20 cellular contexts compared by ENCODE assay signal in the genomic region with DNA sequence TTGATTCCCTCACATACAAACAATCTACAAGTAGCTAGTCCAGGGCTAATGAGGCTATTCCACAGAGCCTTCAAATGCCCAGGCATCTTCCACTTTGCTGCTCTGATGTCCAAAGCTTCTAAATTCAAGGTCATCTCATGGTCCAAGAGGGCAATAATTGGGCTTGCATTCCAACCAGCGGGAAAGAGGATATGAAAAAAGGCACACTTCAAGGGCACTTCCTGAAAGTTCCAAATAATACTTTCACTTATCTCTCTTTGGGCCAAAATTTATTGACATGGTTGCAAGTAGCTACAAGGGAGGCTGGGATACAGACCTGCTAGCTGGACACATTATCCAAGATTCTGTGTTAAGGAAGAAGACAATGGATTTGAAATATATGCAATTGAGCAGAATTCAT. TPM values are rescaled to one million over a fixed set of nuclear protein-coding genes. Genes with fewer than 3 reads are reported as not detected.
A peak's percentile ranks its signal among the peaks of the same experiment; 100 is the strongest.
DNase-seq lines count a peak whose midpoint lies in the region; ATAC-seq, FAIRE-seq and TF ChIP-seq lines count a peak whose summit lies in the region.
"Had no signal": no experiment of that assay in that cellular context is flagged by ENCODE, and none has a peak within 500 bp of the region (broad histone marks: within the 10 kb centered on the region; RNA-seq: fewer than 3 reads in every experiment).

No MANE protein-coding gene starts in this region.

- H3K4me2 ChIP-seq in BLaER1 treated with 17β-estradiol and CSF1 and Interleukin-3, amounts not matched to agents 10 nM and 100 nM, result peak overlapping the region in 6 of 11 experiments; percentile 13 to 50 (median 20); a peak in 7 of 22 replicates
- no peak overlapping the region for H3K4me2 ChIP-seq in OCI-LY1 (ENCODE audit: low read length)
- H3K4me2 ChIP-seq in GM12878 (ENCODE audit: control insufficient read depth, insufficient read depth), result no peak overlapping the region

- no peak for FAIRE-seq in GM12891 (lab: Jason Lieb, UNC)
- FAIRE-seq in GM12878 (lab: Jason Lieb, UNC), result peak; percentile 7
- FAIRE-seq: D721Med, G401.6, K562 had no signal

- H3K4me3 Mint-ChIP-seq in activated naive CD8-positive, alpha-beta T cell treated with anti-CD3 and anti-CD28 coated beads for 36 hours, result no peak overlapping the region
- H3K4me3 Mint-ChIP-seq: CD4-positive, alpha-beta T cell; HFFc6 had no signal

- no peak overlapping the region for H3K27ac ChIP-seq in BLaER1 treated with 17β-estradiol and CSF1 and Interleukin-3, amounts not matched to agents 10 nM and 100 nM
- H3K27ac ChIP-seq in OCI-LY1 (ENCODE audit: low read depth, low read length, poor library complexity, severe bottlenecking), result peak overlapping the region; percentile 17
- no peak overlapping the region for H3K27ac ChIP-seq in GM12878 (ENCODE audit: control insufficient read depth, insufficient read depth)
- H3K27ac ChIP-seq: HL-60 had no signal

- no peak overlapping the region for H3K4me3 ChIP-seq in BLaER1 treated with 17β-estradiol and CSF1 and Interleukin-3, amounts not matched to agents 10 nM and 100 nM
- H3K4me3 ChIP-seq in OCI-LY1 (ENCODE audit: low read depth, low read length, poor library complexity, severe bottlenecking) (no peak overlapping the region), GM12878 (no peak overlapping the region)
- H3K4me3 ChIP-seq: K562 had no signal

- no peaks in the 10 kb centered on the region for H3K9me2 ChIP-seq in OCI-LY1 (ENCODE audit: low read depth, low read length)

- H3K9me3 ChIP-seq in BLaER1 treated with 17β-estradiol and CSF1 and Interleukin-3, amounts not matched to agents 10 nM and 100 nM (replicated peaks in 1 of 11), result no peaks in the 10 kb centered on the region
- H3K9me3 ChIP-seq in OCI-LY1 (ENCODE audit: low read length) (no peaks in the 10 kb centered on the region), GM12878 (replicated peaks; ENCODE audit: control insufficient read depth, insufficient read depth, low read length) (no peaks in the 10 kb centered on the region)
- H3K9me3 ChIP-seq: Caco-2 had no signal

- H3K4me1 ChIP-seq in BLaER1 treated with 17β-estradiol and CSF1 and Interleukin-3, amounts not matched to agents 10 nM and 100 nM, result peaks cover 0 to 19% (median 8%) of the 10 kb centered on the region in 10 experiments; a peak in 12 of 20 replicates
- H3K4me1 ChIP-seq in OCI-LY1 (ENCODE audit: insufficient read depth, low read length, severe bottlenecking) (peaks cover 53% of the 10 kb centered on the region), GM12878 (ENCODE audit: control insufficient read depth, insufficient read depth, low read length) (peaks cover 26% of the 10 kb centered on the region)
- H3K4me1 ChIP-seq: Caco-2 had no signal

- H3K27ac Mint-ChIP-seq in activated naive CD8-positive, alpha-beta T cell treated with anti-CD3 and anti-CD28 coated beads for 36 hours, result no peak overlapping the region
- H3K27ac Mint-ChIP-seq: CD4-positive, alpha-beta T cell; HFFc6 had no signal

- TF ChIP-seq EP300 in GM12878 (IDR thresholded peaks at IDR 0.05; ENCODE audit: borderline replicate concordance in 1 of 2, control insufficient read depth in 1 of 2, low read depth in 2 of 2, low read length in 2 of 2), result no peak

- no peaks in the 10 kb centered on the region for H3K27me3 ChIP-seq in BLaER1 treated with 17β-estradiol and CSF1 and Interleukin-3, amounts not matched to agents 10 nM and 100 nM
- H3K27me3 ChIP-seq in OCI-LY1 (ENCODE audit: insufficient read depth, low read length) (no peaks in the 10 kb centered on the region), GM12878 (replicated peaks in 1 of 2; ENCODE audit: control insufficient read depth in 2 of 2, insufficient read depth in 2 of 2, low read length in 1 of 2) (no peaks in the 10 kb centered on the region)

- no peak for TF ChIP-seq POLR2A in GM12891 (IDR thresholded peaks at IDR 0.05; ENCODE audit: low read depth, low read length)
- TF ChIP-seq POLR2A in GM12878 (IDR thresholded peaks at IDR 0.05; ENCODE audit: low read depth, low read length), result no peak

- WGBS in GM12878 (ENCODE audit: insufficient coverage, insufficient replicate concordance, low lambda C conversion rate, missing lambda C conversion rate), result 33% methylated on average over 1 of the region's 1 CpG

- H3K36me3 Mint-ChIP-seq in activated naive CD8-positive, alpha-beta T cell treated with anti-CD3 and anti-CD28 coated beads for 36 hours, result no peaks in the 10 kb centered on the region

- no TSS peak for BruUV-seq in GM12878 (replicated peaks; lab: Mats Ljungman, UMichigan)

- H3F3A ChIP-seq in OCI-LY1 (ENCODE audit: insufficient read depth, low read length), result no peaks in the 10 kb centered on the region

- H3K27me3 Mint-ChIP-seq in activated naive CD8-positive, alpha-beta T cell treated with anti-CD3 and anti-CD28 coated beads for 36 hours, result no peaks in the 10 kb centered on the region
- H3K27me3 Mint-ChIP-seq: CD4-positive, alpha-beta T cell had no signal

- H2AFZ ChIP-seq in OCI-LY1 (ENCODE audit: low read length) (no peak overlapping the region), GM12878 (ENCODE audit: control insufficient read depth, low read depth, low read length) (no peak overlapping the region)

- in situ Hi-C loops in GM12878 (cut with MboI), result no loop called here

- RAD21 ChIA-PET in GM12878 (lab: Charles Lee; ENCODE audit: unreplicated experiment), result interaction anchor here (0.5 to 2.0 kb wide), 4 partner anchors 29 to 165 kb away, joined by 3 to 5 read pairs (median 3); no protein-coding TSS in a partner anchor

- SMC1A ChIA-PET in GM12878 (lab: Charles Lee; ENCODE audit: uncharacterized antibody, unreplicated experiment), result interaction anchor here (0.6 to 10.0 kb wide), 18 partner anchors 8 to 323 kb away, joined by 3 to 69 read pairs (median 4); no protein-coding TSS in a partner anchor

- no peaks in the 10 kb centered on the region for H4K20me1 ChIP-seq in BLaER1 treated with 17β-estradiol and CSF1 and Interleukin-3, amounts not matched to agents 10 nM and 100 nM
- no peaks in the 10 kb centered on the region for H4K20me1 ChIP-seq in OCI-LY1 (ENCODE audit: insufficient read depth, low read length)
- H4K20me1 ChIP-seq in GM12878 (ENCODE audit: control insufficient read depth, insufficient read depth), result no peaks in the 10 kb centered on the region

- H3K9ac ChIP-seq in BLaER1 treated with 17β-estradiol and CSF1 and Interleukin-3, amounts not matched to agents 10 nM and 100 nM, result no peak overlapping the region
- H3K9ac ChIP-seq in OCI-LY1 (ENCODE audit: low read length) (no peak overlapping the region), GM12878 (ENCODE audit: control insufficient read depth, insufficient read depth, low read length) (no peak overlapping the region)

- CTCF ChIA-PET in GM12878 (lab: Yijun Ruan, JAX), result interaction anchor here (1.0 to 1.4 kb wide), 6 partner anchors 17 to 82 kb away, joined by 3 to 4 read pairs (median 3); no protein-coding TSS in a partner anchor

- no peak for TF ChIP-seq RAD21 in GM12878 (IDR thresholded peaks at IDR 0.05; ENCODE audit: insufficient read depth, low read depth, low read length)

- no peaks in the 10 kb centered on the region for H3K9me3 Mint-ChIP-seq in activated naive CD8-positive, alpha-beta T cell treated with anti-CD3 and anti-CD28 coated beads for 36 hours
- H3K9me3 Mint-ChIP-seq: CD4-positive, alpha-beta T cell; HFFc6 had no signal

- no peak for TF ChIP-seq CTCF in OCI-LY1 (IDR thresholded peaks at IDR 0.05; ENCODE audit: low read length)
- no peak for TF ChIP-seq CTCF in GM12878 (IDR thresholded peaks at IDR 0.05 in 2 of 3, conservative IDR thresholded peaks at IDR 0.05 in 1 of 3; ENCODE audit: control insufficient read depth in 2 of 3, extremely low read depth in 1 of 3, insufficient read depth in 1 of 3, low read depth in 3 of 3, low read length in 3 of 3)

- intact Hi-C loops in GM12878 (cut with micrococcal nuclease; ENCODE audit: unreplicated experiment), result no loop called here

- no peaks in the 10 kb centered on the region for H3K79me2 ChIP-seq in OCI-LY1 (ENCODE audit: insufficient read depth, low read length)
- H3K79me2 ChIP-seq in GM12878 (ENCODE audit: control insufficient read depth, insufficient read depth, low read length), result no peaks in the 10 kb centered on the region

- DNase-seq in GM12891 (ENCODE audit: insufficient read length, low spot score), result no peak
- DNase-seq in GM12878 (ENCODE audit: low read depth, low spot score), result no peak
- DNase-seq in cerebellar cortex (ENCODE audit: low spot score), result no peak
- no peak for DNase-seq in activated naive CD8-positive, alpha-beta T cell treated with anti-CD3 and anti-CD28 coated beads for 36 hours
- no peak for DNase-seq in activated T-cell treated with anti-CD3 and anti-CD28 coated beads, Interleukin-2, amount 50 U/mL, for 1 hour
- DNase-seq in activated effector memory CD4-positive, alpha-beta T cell treated with Interleukin-2 at 50 U/mL for 16 hours, result no peak
- DNase-seq: Caco-2; CD4-positive, alpha-beta T cell; GOT3; H7; HFFc6 had no signal

- peaks cover 2% of the 10 kb centered on the region for H3K4me1 Mint-ChIP-seq in activated naive CD8-positive, alpha-beta T cell treated with anti-CD3 and anti-CD28 coated beads for 36 hours

- POLR2A ChIA-PET in GM12878 (lab: Charles Lee), result no interaction called here

- ATAC-seq in GM12878, result no peak
- ATAC-seq: HCT116, K562 had no signal

- H3K36me3 ChIP-seq in BLaER1 treated with 17β-estradiol and CSF1 and Interleukin-3, amounts not matched to agents 10 nM and 100 nM, result no peaks in the 10 kb centered on the region
- no peaks in the 10 kb centered on the region for H3K36me3 ChIP-seq in OCI-LY1 (ENCODE audit: insufficient read depth, low read length)
- H3K36me3 ChIP-seq in GM12878 (ENCODE audit: control insufficient read depth in 2 of 2, insufficient read depth in 2 of 2, low read length in 1 of 2), result no peaks in the 10 kb centered on the region

RNA-seq across cellular contexts. Expression of a gene that starts 25.2 kb away (rescaled TPM):
- polyA plus RNA-seq in GM12891 (2012; ENCODE audit: low read depth, missing spikeins), result 52.0 TPM
- 95.1 and 97.5 TPM in 2 replicates for total RNA-seq in GM12878 (2013; cell fraction: nucleolus; rRNA removed)
- total RNA-seq in GM12878 (2014; rRNA removed) (14.7 and 14.8 TPM in 2 replicates), GM12878 (2014; rRNA removed; fragmentation: Illumina TruSeq; extraction: Trizol) (18.2 and 20.0 TPM in 2 replicates), GM12878 (2021) (67.0 and 67.4 TPM in 2 replicates)
- 26.8 TPM for polyA plus RNA-seq in GM12878 (2011; ENCODE audit: low read depth)
- polyA plus RNA-seq in GM12878 (2011; rRNA removed) (10.6 and 12.5 TPM in 2 replicates), GM12878 (2014; fragmentation: Illumina TruSeq; extraction: Trizol) (66.0 and 74.0 TPM in 2 replicates), GM12878 (2014; fragmentation: Nextera tagmentation; extraction: Ambion mirVana) (10 to 100 TPM in 1 of 2 experiments, 1 to 10 TPM in 1; 7.3 to 11.4 TPM), GM12878 (2014; rRNA removed) (21.5 and 28.1 TPM in 2 replicates), GM12878 (2016; fragmentation: Nextera tagmentation; extraction: Ambion mirVana) (10 to 100 TPM; 23.7 to 30.2 TPM)
- polyA plus RNA-seq in GM12878 (2011; cell fraction: cytosol; rRNA removed), result 9.7 and 14.3 TPM in 2 replicates
- 20.7 and 24.7 TPM in 2 replicates for polyA plus RNA-seq in GM12878 (2011; cell fraction: nucleus; rRNA removed)
- 62.2 and 64.8 TPM in 2 replicates for polyA plus RNA-seq in GM12878 (2012)
- 18.3 and 29.0 TPM in 2 replicates for polyA minus RNA-seq in GM12878 (2011; rRNA and poly(A)+ RNA removed)
- 13.4 and 15.7 TPM in 2 replicates for polyA minus RNA-seq in GM12878 (2011; cell fraction: cytosol; rRNA and poly(A)+ RNA removed)
- polyA minus RNA-seq in GM12878 (2011; cell fraction: nucleus; rRNA and poly(A)+ RNA removed), result 30.6 and 41.9 TPM in 2 replicates
- 10 to 100 TPM; 66.3 to 68.0 TPM for total RNA-seq in activated naive CD8-positive, alpha-beta T cell treated with anti-CD3 and anti-CD28 coated beads for 36 hours
- total RNA-seq: A172, H7, HT1080 had no signal

Comparison
In these comparisons a context has a peak if more than half of its experiments do, and no peak if none do; other contexts are left out.
1. H3K4me2 ChIP-seq: peak in BLaER1 treated with 17β-estradiol and CSF1 and Interleukin-3, amounts not matched to agents 10 nM and 100 nM (6 of 11); none in OCI-LY1 (single experiment) and GM12878 (single experiment).